ENCODE assay signal across 8 cellular contexts in genomic region chr1:150696995-150697927, GRCh38. TPM values are rescaled to one million over a fixed set of nuclear protein-coding genes. Genes with fewer than 3 reads are reported as not detected.
A peak's percentile ranks its signal among the peaks of the same experiment; 100 is the strongest.
DNase-seq lines count a peak whose midpoint lies in the region; ATAC-seq and TF ChIP-seq lines count a peak whose summit lies in the region.

GOLPH3L (minus strand) TSS chr1:150697154; CDS start chr1:150694838, 2,316 bp downstream.

- H3K27me3 ChIP-seq in BJ (ENCODE audit: control insufficient read depth, insufficient read depth, low read length) (peaks cover 2% of the 10 kb centered on the region), left lung (no peaks in the 10 kb centered on the region)

- POLR2A ChIA-PET in BJ (lab: Charles Lee): interaction anchor here (0.7 kb wide), 1 partner anchor 133 kb away, joined by 7 read pairs; no protein-coding TSS in a partner anchor

- DNase-seq in BJ (ENCODE audit: low read depth) (peak; percentile 97), NCI-H748 (lab: John Stamatoyannopoulos, UW; ENCODE audit: unreplicated experiment) (peak; percentile 99), dermis blood vessel endothelial cell (peak; percentile 100), left lung (peak; percentile 81 to 94)
- peak; percentile 82 for DNase-seq in activated CD4-positive, alpha-beta T cell treated with anti-CD3 and anti-CD28 coated beads, Interleukin-2, amount 50 U/mL, for 1 hour
- peak; percentile 72 to 79 for DNase-seq in stimulated activated CD4-positive, alpha-beta T cell treated with anti-CD3 and anti-CD28 coated beads, Interleukin-2, amount 100 ng/mL, for 48 hours

- H3K9me3 ChIP-seq in left lung: no peaks in the 10 kb centered on the region

- TF ChIP-seq CTCF in BJ (IDR thresholded peaks at IDR 0.05; ENCODE audit: insufficient read depth, low read depth, low read length) (peak; percentile 37), left lung (IDR thresholded peaks at IDR 0.05) (no peak)

- no peaks in the 10 kb centered on the region; the same call in 1 of the 2 replicates for H3K36me3 ChIP-seq in BJ (ENCODE audit: control insufficient read depth, insufficient read depth, low read length)
- peaks cover 7 to 24% of the 10 kb centered on the region in 2 donors for H3K36me3 ChIP-seq in left lung

- H3K4me3 ChIP-seq in BJ (ENCODE audit: low read depth, low read length): peak within 1 kb of the TSS; percentile 67
- H3K4me3 ChIP-seq in left lung: peak within 1 kb of the TSS; percentile 53 to 59

- CTCF ChIA-PET in BJ (lab: Yijun Ruan, JAX): no interaction called here

- intact Hi-C loops in left lung (cut with DNase I): no loop called here

- ATAC-seq in GM19351 (IDR thresholded peaks at IDR 0.05; ENCODE audit: unreplicated experiment) (peak; percentile 97), HG03521 (IDR thresholded peaks at IDR 0.05; ENCODE audit: unreplicated experiment) (peak; percentile 99), left lung (peak; percentile 99)

- peak within 1 kb of the TSS; percentile 58 to 79 for H3K27ac ChIP-seq in left lung

- peaks cover 10 to 30% of the 10 kb centered on the region in 2 donors for H3K4me1 ChIP-seq in left lung

RNA-seq across cellular contexts. Expression of gene GOLPH3L, which starts in this region (rescaled TPM):
- polyA plus RNA-seq in BJ (2011; rRNA removed): 14.6 and 30.9 TPM in 2 replicates
- 15.0 and 18.0 TPM in 2 replicates for polyA minus RNA-seq in BJ (2011; rRNA and poly(A)+ RNA removed)
- total RNA-seq in dermis blood vessel endothelial cell: 17.4 and 24.8 TPM in 2 replicates
- 10 to 100 TPM; 28.1 to 38.2 TPM for total RNA-seq in left lung

Comparison
In these comparisons a context has a peak if more than half of its experiments do, and no peak if none do; other contexts are left out.
1. Peak in every context shown above with its lines: DNase-seq, ATAC-seq, H3K4me3 ChIP-seq and H3K27ac ChIP-seq.